Comparison of ENCODE assay signal across 8 cellular contexts in genomic region chr17:28854457-28855382, GRCh38. TPM values are rescaled to one million over a fixed set of nuclear protein-coding genes. Genes with fewer than 3 reads are reported as not detected.
DNase-seq lines count a peak whose midpoint lies in the region; FAIRE-seq and TF ChIP-seq lines count a peak whose summit lies in the region.

Gene ERAL1, plus strand, starts transcription at chr17:28855016. Its CDS starts 19 bp downstream, at chr17:28855035.

- DNase-seq in EL (peak; percentile 90), H54 (ENCODE audit: insufficient read length, low spot score) (peak; percentile 95), M059J (ENCODE audit: low read depth) (peak; percentile 84), SJCRH30 (peak; percentile 93 to 96), activated gamma-delta T cell treated with Interleukin-2 at 50 U/mL for 16 hours (peak; percentile 74), fibroblast of villous mesenchyme (ENCODE audit: low read depth) (peak; percentile 88), stomach (peak; percentile 85)

- peak; percentile 49 for TF ChIP-seq RAD21 in neural cell (conservative IDR thresholded peaks at IDR 0.05)

- H3F3A ChIP-seq in neural cell (ENCODE audit: insufficient read depth, low read length, poor library complexity, severe bottlenecking): no peaks in the 10 kb centered on the region

- TF ChIP-seq POLR2A in H54 (IDR thresholded peaks at IDR 0.05; ENCODE audit: low read depth, low read length) (peak; percentile 89), stomach (IDR thresholded peaks at IDR 0.05) (peak in 1 of 4 donors; percentile 27)

- H3K79me2 ChIP-seq in neural cell (replicated peaks; ENCODE audit: insufficient read depth, low read length): peaks cover 8% of the 10 kb centered on the region

- H3K36me3 ChIP-seq in SJCRH30: peaks cover 22% of the 10 kb centered on the region
- H3K36me3 ChIP-seq in neural cell (ENCODE audit: insufficient read depth, low read length): no peaks in the 10 kb centered on the region
- peaks cover 32 to 37% (median 36%) of the 10 kb centered on the region in 4 donors for H3K36me3 ChIP-seq in stomach

- TF ChIP-seq EP300 in neural cell (conservative IDR thresholded peaks at IDR 0.05; ENCODE audit: poor library complexity, severe bottlenecking) (peak; percentile 31), stomach (IDR thresholded peaks at IDR 0.05) (no peak)

- peak within 1 kb of the TSS; percentile 87 for H3K4me3 ChIP-seq in SJCRH30
- H3K4me3 ChIP-seq in fibroblast of villous mesenchyme (ENCODE audit: low read depth, low read length): peak within 1 kb of the TSS; percentile 84
- H3K4me3 ChIP-seq in neural cell (ENCODE audit: low read length): peak within 1 kb of the TSS; percentile 80
- H3K4me3 ChIP-seq in stomach: peak within 1 kb of the TSS; percentile 75 to 92 (median 77)

- FAIRE-seq in H54 (lab: Jason Lieb, UNC): no peak

- peak within 1 kb of the TSS; percentile 70 for H3K27ac ChIP-seq in SJCRH30
- H3K27ac ChIP-seq in neural cell (ENCODE audit: low read length): peak within 1 kb of the TSS; percentile 51
- peak within 1 kb of the TSS; percentile 73 to 88 (median 76) for H3K27ac ChIP-seq in stomach

- peak within 1 kb of the TSS; percentile 88 for H2AFZ ChIP-seq in neural cell (ENCODE audit: low read depth, low read length)

- H3K9ac ChIP-seq in neural cell (ENCODE audit: low read length): peak within 1 kb of the TSS; percentile 77

- H3K9me2 ChIP-seq in neural cell (ENCODE audit: insufficient read depth, low read length): no peaks in the 10 kb centered on the region

- H3K4me2 ChIP-seq in neural cell (ENCODE audit: low read length): peak within 1 kb of the TSS; percentile 99

- no peaks in the 10 kb centered on the region for H4K20me1 ChIP-seq in neural cell (ENCODE audit: insufficient read depth)

- no peaks in the 10 kb centered on the region for H3K4me1 ChIP-seq in SJCRH30
- H3K4me1 ChIP-seq in stomach: peaks cover 6 to 18% (median 17%) of the 10 kb centered on the region in 4 donors

- TF ChIP-seq CTCF in fibroblast of villous mesenchyme (IDR thresholded peaks at IDR 0.05; ENCODE audit: insufficient read depth, low read depth, low read length) (no peak), neural cell (IDR thresholded peaks at IDR 0.05; ENCODE audit: poor library complexity, severe bottlenecking) (peak; percentile 30), stomach (IDR thresholded peaks at IDR 0.05) (peak in 1 of 7 experiments; percentile 23)

- H3K9me3 ChIP-seq in SJCRH30 (replicated peaks) (no peaks in the 10 kb centered on the region), neural cell (ENCODE audit: low read length) (no peaks in the 10 kb centered on the region), stomach (no peaks in the 10 kb centered on the region)

- no peaks in the 10 kb centered on the region for H3K27me3 ChIP-seq in SJCRH30
- H3K27me3 ChIP-seq in neural cell (ENCODE audit: insufficient read depth, low read depth, low read length): no peaks in the 10 kb centered on the region
- H3K27me3 ChIP-seq in stomach: no peaks in the 10 kb centered on the region

- whole genome bisulfite sequencing in stomach, 5 donors: 0 to 1% (median 1%) methylated on average over 43 of the region's 43 CpGs

- intact Hi-C loops in stomach (cut with DNase I; ENCODE audit: low total_unique reads): no loop called here

TF ChIP-seq in neural cell, 6 proteins besides CTCF, POLR2A, EP300 and RAD21:
- peak; percentile 96 for TF ChIP-seq MXI1 (conservative IDR thresholded peaks at IDR 0.05; ENCODE audit: poor library complexity, severe bottlenecking)
- TF ChIP-seq EZH2 (IDR thresholded peaks at IDR 0.05; ENCODE audit: borderline replicate concordance, insufficient read depth, low read length, poor library complexity, severe bottlenecking): no peak
- TF ChIP-seq TAF1 (IDR thresholded peaks at IDR 0.05; ENCODE audit: low read depth): no peak
- peak; percentile 45 for TF ChIP-seq REST (IDR thresholded peaks at IDR 0.05; ENCODE audit: borderline replicate concordance)
- peak; percentile 64 for TF ChIP-seq SMC3 (conservative IDR thresholded peaks at IDR 0.05; ENCODE audit: poor library complexity)
- peak; percentile 86 for TF ChIP-seq POLR2AphosphoS5 (IDR thresholded peaks at IDR 0.05)

RNA-seq across cellular contexts. Expression of gene ERAL1, which starts in this region (rescaled TPM):
- total RNA-seq in M059J (2014; rRNA removed; shearing (Covaris generic)): 34.4 and 41.7 TPM in 2 replicates
- 58.2 and 63.5 TPM in 2 replicates for total RNA-seq in SJCRH30 (2014; rRNA removed; shearing (Covaris generic))
- 29.6 and 39.3 TPM in 2 replicates for total RNA-seq in fibroblast of villous mesenchyme
- 24.2 and 31.8 TPM in 2 replicates for polyA plus RNA-seq in neural cell
- 29.5 and 40.2 TPM in 2 replicates for polyA minus RNA-seq in neural cell
- 10 to 100 TPM; 23.1 to 97.0 (median 60.0) TPM for total RNA-seq in stomach
- 10 to 100 TPM; 36.7 to 50.3 (median 42.6) TPM for polyA plus RNA-seq in stomach

Comparison
In these comparisons a context has a peak if more than half of its experiments do, and no peak if none do; other contexts are left out.
1. Peak in every context shown above with its lines: DNase-seq, H3K4me3 ChIP-seq and H3K27ac ChIP-seq.